Comparison of ENCODE assay signal across 1 cellular context in genomic region chr16:89971495-89972243, GRCh38.
A peak's percentile ranks its signal among the peaks of the same experiment; 100 is the strongest.
TF ChIP-seq lines count a peak whose summit lies in the region.

No MANE protein-coding gene starts in this region.

TF ChIP-seq in HepG2, 621 proteins besides CTCF, POLR2A, EP300 and RAD21 (continued from another document and continues in another):
- TF ChIP-seq, protein P1, sequence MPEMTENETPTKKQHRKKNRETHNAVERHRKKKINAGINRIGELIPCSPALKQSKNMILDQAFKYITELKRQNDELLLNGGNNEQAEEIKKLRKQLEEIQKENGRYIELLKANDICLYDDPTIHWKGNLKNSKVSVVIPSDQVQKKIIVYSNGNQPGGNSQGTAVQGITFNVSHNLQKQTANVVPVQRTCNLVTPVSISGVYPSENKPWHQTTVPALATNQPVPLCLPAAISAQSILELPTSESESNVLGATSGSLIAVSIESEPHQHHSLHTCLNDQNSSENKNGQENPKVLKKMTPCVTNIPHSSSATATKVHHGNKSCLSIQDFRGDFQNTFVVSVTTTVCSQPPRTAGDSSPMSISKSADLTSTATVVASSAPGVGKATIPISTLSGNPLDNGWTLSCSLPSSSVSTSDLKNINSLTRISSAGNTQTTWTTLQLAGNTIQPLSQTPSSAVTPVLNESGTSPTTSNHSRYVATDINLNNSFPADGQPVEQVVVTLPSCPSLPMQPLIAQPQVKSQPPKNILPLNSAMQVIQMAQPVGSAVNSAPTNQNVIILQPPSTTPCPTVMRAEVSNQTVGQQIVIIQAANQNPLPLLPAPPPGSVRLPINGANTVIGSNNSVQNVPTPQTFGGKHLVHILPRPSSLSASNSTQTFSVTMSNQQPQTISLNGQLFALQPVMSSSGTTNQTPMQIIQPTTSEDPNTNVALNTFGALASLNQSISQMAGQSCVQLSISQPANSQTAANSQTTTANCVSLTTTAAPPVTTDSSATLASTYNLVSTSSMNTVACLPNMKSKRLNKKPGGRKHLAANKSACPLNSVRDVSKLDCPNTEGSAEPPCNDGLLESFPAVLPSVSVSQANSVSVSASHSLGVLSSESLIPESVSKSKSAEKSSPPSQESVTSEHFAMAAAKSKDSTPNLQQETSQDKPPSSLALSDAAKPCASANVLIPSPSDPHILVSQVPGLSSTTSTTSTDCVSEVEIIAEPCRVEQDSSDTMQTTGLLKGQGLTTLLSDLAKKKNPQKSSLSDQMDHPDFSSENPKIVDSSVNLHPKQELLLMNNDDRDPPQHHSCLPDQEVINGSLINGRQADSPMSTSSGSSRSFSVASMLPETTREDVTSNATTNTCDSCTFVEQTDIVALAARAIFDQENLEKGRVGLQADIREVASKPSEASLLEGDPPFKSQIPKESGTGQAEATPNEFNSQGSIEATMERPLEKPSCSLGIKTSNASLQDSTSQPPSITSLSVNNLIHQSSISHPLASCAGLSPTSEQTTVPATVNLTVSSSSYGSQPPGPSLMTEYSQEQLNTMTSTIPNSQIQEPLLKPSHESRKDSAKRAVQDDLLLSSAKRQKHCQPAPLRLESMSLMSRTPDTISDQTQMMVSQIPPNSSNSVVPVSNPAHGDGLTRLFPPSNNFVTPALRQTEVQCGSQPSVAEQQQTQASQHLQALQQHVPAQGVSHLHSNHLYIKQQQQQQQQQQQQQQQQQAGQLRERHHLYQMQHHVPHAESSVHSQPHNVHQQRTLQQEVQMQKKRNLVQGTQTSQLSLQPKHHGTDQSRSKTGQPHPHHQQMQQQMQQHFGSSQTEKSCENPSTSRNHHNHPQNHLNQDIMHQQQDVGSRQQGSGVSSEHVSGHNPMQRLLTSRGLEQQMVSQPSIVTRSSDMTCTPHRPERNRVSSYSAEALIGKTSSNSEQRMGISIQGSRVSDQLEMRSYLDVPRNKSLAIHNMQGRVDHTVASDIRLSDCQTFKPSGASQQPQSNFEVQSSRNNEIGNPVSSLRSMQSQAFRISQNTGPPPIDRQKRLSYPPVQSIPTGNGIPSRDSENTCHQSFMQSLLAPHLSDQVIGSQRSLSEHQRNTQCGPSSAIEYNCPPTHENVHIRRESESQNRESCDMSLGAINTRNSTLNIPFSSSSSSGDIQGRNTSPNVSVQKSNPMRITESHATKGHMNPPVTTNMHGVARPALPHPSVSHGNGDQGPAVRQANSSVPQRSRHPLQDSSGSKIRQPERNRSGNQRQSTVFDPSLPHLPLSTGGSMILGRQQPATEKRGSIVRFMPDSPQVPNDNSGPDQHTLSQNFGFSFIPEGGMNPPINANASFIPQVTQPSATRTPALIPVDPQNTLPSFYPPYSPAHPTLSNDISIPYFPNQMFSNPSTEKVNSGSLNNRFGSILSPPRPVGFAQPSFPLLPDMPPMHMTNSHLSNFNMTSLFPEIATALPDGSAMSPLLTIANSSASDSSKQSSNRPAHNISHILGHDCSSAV (CRISPR knock-in tag; IDR thresholded peaks at IDR 0.05; ENCODE audit: borderline replicate concordance): no peak
- TF ChIP-seq FOXP4 (CRISPR knock-in tag; IDR thresholded peaks at IDR 0.05) (no peak; the same call in 1 of the 2 replicates), ZBTB34 (CRISPR knock-in tag; IDR thresholded peaks at IDR 0.05) (no peak; the same call in 1 of the 2 replicates), SNRNP70 (IDR thresholded peaks at IDR 0.05; ENCODE audit: low read depth, low read length) (no peak), ZBTB21 (CRISPR knock-in tag; IDR thresholded peaks at IDR 0.05) (no peak), IRF2 (CRISPR knock-in tag; IDR thresholded peaks at IDR 0.05) (no peak), ZNF567 (CRISPR knock-in tag; IDR thresholded peaks at IDR 0.05; ENCODE audit: borderline replicate concordance) (no peak), KMT2B (CRISPR knock-in tag; IDR thresholded peaks at IDR 0.05) (no peak), ZNF546 (CRISPR knock-in tag; conservative IDR thresholded peaks at IDR 0.05) (no peak), MZF1 (CRISPR knock-in tag; IDR thresholded peaks at IDR 0.05; ENCODE audit: borderline replicate concordance) (no peak), STAT5B (CRISPR knock-in tag; IDR thresholded peaks at IDR 0.05) (no peak), MEIS2 (CRISPR knock-in tag; IDR thresholded peaks at IDR 0.05) (no peak), ZNF740 (CRISPR knock-in tag; IDR thresholded peaks at IDR 0.05) (no peak), ZNF883 (CRISPR knock-in tag; IDR thresholded peaks at IDR 0.05; ENCODE audit: not compliant biosample characterization) (no peak), HOXA3 (CRISPR knock-in tag; IDR thresholded peaks at IDR 0.05) (0 out of 2 replicates have a peak, but pooled peaks have one; percentile 26), DNMT1 (CRISPR knock-in tag; IDR thresholded peaks at IDR 0.05) (no peak), HNRNPK (IDR thresholded peaks at IDR 0.05; ENCODE audit: low read depth, low read length, poor library complexity, severe bottlenecking) (no peak), ZNF333 (CRISPR knock-in tag; IDR thresholded peaks at IDR 0.05; ENCODE audit: borderline replicate concordance) (no peak; the same call in 1 of the 2 replicates), ZNF362 (CRISPR knock-in tag; IDR thresholded peaks at IDR 0.05; ENCODE audit: borderline replicate concordance) (no peak; the same call in 1 of the 2 replicates), NCOA5 (CRISPR knock-in tag; IDR thresholded peaks at IDR 0.05) (no peak), FOXM1 (CRISPR knock-in tag; IDR thresholded peaks at IDR 0.05) (no peak), RBM39 (IDR thresholded peaks at IDR 0.05; ENCODE audit: low read depth, low read length, poor library complexity, severe bottlenecking) (no peak), EED (CRISPR knock-in tag; IDR thresholded peaks at IDR 0.05) (no peak; the same call in none of the 2 replicates), ZNF775 (CRISPR knock-in tag; IDR thresholded peaks at IDR 0.05; ENCODE audit: borderline replicate concordance) (no peak), FOXC1 (CRISPR knock-in tag; IDR thresholded peaks at IDR 0.05; ENCODE audit: borderline replicate concordance) (no peak), NR2F2 (IDR thresholded peaks at IDR 0.05; ENCODE audit: borderline replicate concordance, low read depth) (no peak), ZNF543 (CRISPR knock-in tag; IDR thresholded peaks at IDR 0.05) (0 out of 2 replicates have a peak, but pooled peaks have one; percentile 67), CAMTA2 (CRISPR knock-in tag; IDR thresholded peaks at IDR 0.05; ENCODE audit: borderline replicate concordance) (no peak), ATRX (CRISPR knock-in tag; IDR thresholded peaks at IDR 0.05; ENCODE audit: borderline replicate concordance) (no peak), SMYD3 (CRISPR knock-in tag; IDR thresholded peaks at IDR 0.05) (no peak), ZNF496 (CRISPR knock-in tag; IDR thresholded peaks at IDR 0.05; ENCODE audit: insufficient replicate concordance) (no peak), ZNF703 (CRISPR knock-in tag; IDR thresholded peaks at IDR 0.05; ENCODE audit: borderline replicate concordance) (no peak), ATF4 (CRISPR knock-in tag; IDR thresholded peaks at IDR 0.05) (no peak), MAF1 (CRISPR knock-in tag; IDR thresholded peaks at IDR 0.05; ENCODE audit: borderline replicate concordance) (no peak), ESRRA (CRISPR knock-in tag; IDR thresholded peaks at IDR 0.05; ENCODE audit: low read depth) (no peak), CBX2 (IDR thresholded peaks at IDR 0.05; ENCODE audit: low read depth, low read length) (no peak), CBX2 (CRISPR knock-in tag; IDR thresholded peaks at IDR 0.05; ENCODE audit: low read depth) (no peak), ZNF180 (CRISPR knock-in tag; IDR thresholded peaks at IDR 0.05; ENCODE audit: borderline replicate concordance, low read depth) (0 out of 2 replicates have a peak, but pooled peaks have one; percentile 92), RORA (CRISPR knock-in tag; IDR thresholded peaks at IDR 0.05) (no peak), ZFP37 (CRISPR knock-in tag; IDR thresholded peaks at IDR 0.05; ENCODE audit: borderline replicate concordance) (peak; percentile 95; the same call in 1 of the 2 replicates), ZNF816 (CRISPR knock-in tag; IDR thresholded peaks at IDR 0.05; ENCODE audit: borderline replicate concordance) (no peak), RBAK (CRISPR knock-in tag; IDR thresholded peaks at IDR 0.05) (0 out of 2 replicates have a peak, but pooled peaks have one; percentile 55), ZNF7 (CRISPR knock-in tag; IDR thresholded peaks at IDR 0.05) (no peak), MAX (IDR thresholded peaks at IDR 0.05) (no peak; the same call in 1 of the 2 replicates), SMARCC2 (IDR thresholded peaks at IDR 0.05) (no peak), GATAD1 (CRISPR knock-in tag; IDR thresholded peaks at IDR 0.05) (no peak), GZF1 (CRISPR knock-in tag; IDR thresholded peaks at IDR 0.05) (no peak)
- TF ChIP-seq, protein P2, sequence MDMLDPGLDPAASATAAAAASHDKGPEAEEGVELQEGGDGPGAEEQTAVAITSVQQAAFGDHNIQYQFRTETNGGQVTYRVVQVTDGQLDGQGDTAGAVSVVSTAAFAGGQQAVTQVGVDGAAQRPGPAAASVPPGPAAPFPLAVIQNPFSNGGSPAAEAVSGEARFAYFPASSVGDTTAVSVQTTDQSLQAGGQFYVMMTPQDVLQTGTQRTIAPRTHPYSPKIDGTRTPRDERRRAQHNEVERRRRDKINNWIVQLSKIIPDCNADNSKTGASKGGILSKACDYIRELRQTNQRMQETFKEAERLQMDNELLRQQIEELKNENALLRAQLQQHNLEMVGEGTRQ (IDR thresholded peaks at IDR 0.05; ENCODE audit: low read depth, low read length): no peak
- TF ChIP-seq, protein P2 (CRISPR knock-in tag; IDR thresholded peaks at IDR 0.05; ENCODE audit: borderline replicate concordance): no peak
- TF ChIP-seq, protein P3, sequence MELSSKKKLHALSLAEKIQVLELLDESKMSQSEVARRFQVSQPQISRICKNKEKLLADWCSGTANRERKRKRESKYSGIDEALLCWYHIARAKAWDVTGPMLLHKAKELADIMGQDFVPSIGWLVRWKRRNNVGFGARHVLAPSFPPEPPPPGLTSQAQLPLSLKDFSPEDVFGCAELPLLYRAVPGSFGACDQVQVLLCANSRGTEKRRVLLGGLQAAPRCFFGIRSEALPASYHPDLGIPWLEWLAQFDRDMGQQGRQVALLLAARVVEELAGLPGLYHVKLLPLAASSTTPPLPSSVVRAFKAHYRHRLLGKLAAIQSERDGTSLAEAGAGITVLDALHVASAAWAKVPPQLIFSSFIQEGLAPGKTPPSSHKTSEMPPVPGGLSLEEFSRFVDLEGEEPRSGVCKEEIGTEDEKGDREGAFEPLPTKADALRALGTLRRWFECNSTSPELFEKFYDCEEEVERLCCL (CRISPR knock-in tag; IDR thresholded peaks at IDR 0.05; ENCODE audit: borderline replicate concordance): no peak
